Comparison of ENCODE assay signal across 8 cellular contexts in the genomic region with DNA sequence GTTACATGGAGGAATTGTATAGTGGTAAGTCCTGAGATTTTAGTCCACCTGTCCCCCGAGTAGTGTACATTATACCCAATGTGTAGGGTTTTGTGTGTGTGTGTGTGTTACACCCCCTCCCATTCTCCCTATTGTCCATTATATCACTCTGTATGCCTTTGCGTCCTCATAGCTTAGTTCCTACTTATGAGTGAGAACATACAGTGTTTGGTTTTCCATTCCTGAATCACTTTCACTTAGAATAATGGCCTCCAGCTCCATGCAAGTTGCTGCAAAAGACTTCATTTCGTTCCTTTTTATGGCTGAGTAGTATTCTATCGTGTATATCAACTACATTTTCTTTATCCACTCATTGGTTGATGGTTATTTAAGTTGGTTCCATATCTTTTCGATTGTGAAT. TPM values are rescaled to one million over a fixed set of nuclear protein-coding genes. Genes with fewer than 3 reads are reported as not detected.
DNase-seq lines count a peak whose midpoint lies in the region; ATAC-seq and TF ChIP-seq lines count a peak whose summit lies in the region.
"Had no signal": no experiment of that assay in that cellular context is flagged by ENCODE, and none has a peak within 500 bp of the region (broad histone marks: within the 10 kb centered on the region; RNA-seq: fewer than 3 reads in every experiment).

No MANE protein-coding gene starts in this region.

- peaks cover 7% of the 10 kb centered on the region; the same call in 1 of the 2 replicates for H3K4me1 ChIP-seq in PC-3 (ENCODE audit: insufficient read depth, low read length)
- H3K4me1 ChIP-seq in esophagus squamous epithelium: peaks cover 6 to 37% (median 8%) of the 10 kb centered on the region in 3 donors
- peaks cover 8% of the 10 kb centered on the region for H3K4me1 ChIP-seq in skeletal muscle satellite cell (ENCODE audit: control insufficient read depth, insufficient read depth, low read length)
- no peaks in the 10 kb centered on the region for H3K4me1 ChIP-seq in BE2C

- no TSS peak for BruUV-seq in PC-3 (replicated peaks; lab: Mats Ljungman, UMichigan)

- no peaks in the 10 kb centered on the region for H3K9me3 ChIP-seq in PC-3 (ENCODE audit: low read length)
- H3K9me3 ChIP-seq in esophagus squamous epithelium: no peaks in the 10 kb centered on the region
- H3K9me3 ChIP-seq in skeletal muscle satellite cell (replicated peaks; ENCODE audit: low read length): no peaks in the 10 kb centered on the region
- no peaks in the 10 kb centered on the region for H3K9me3 ChIP-seq in BE2C

- intact Hi-C loops in PC-3 (cut with micrococcal nuclease): no loop called here
- intact Hi-C loops in esophagus squamous epithelium (cut with DNase I): no loop called here

- TF ChIP-seq CTCF in PC-3 (conservative IDR thresholded peaks at IDR 0.05; ENCODE audit: low read depth, low read length) (no peak), esophagus squamous epithelium (IDR thresholded peaks at IDR 0.05) (no peak), BE2C (IDR thresholded peaks at IDR 0.05; ENCODE audit: low read depth, low read length) (no peak)

- H3K4me2 ChIP-seq in PC-3 (ENCODE audit: low read length) (peak overlapping the region; percentile 83), skeletal muscle satellite cell (ENCODE audit: low read length) (peak overlapping the region; percentile 71)

- no peaks in the 10 kb centered on the region for H3K9me2 ChIP-seq in PC-3 (replicated peaks; ENCODE audit: low read length)

- WGBS in esophagus squamous epithelium, 2 donors: 55% methylated on average over 5 of the region's 5 CpGs

- peak overlapping the region; percentile 67; the same call in 1 of the 2 replicates for H3K4me3 ChIP-seq in H7 (ENCODE audit: insufficient read depth, low read depth, low read length)
- H3K4me3 ChIP-seq in PC-3 (ENCODE audit: low read length): peak overlapping the region; percentile 74
- peak overlapping the region; percentile 41 to 75 (median 60) for H3K4me3 ChIP-seq in esophagus squamous epithelium
- H3K4me3 ChIP-seq in skeletal muscle satellite cell (ENCODE audit: low read length): no peak overlapping the region
- H3K4me3 ChIP-seq in BE2C (ENCODE audit: low read depth, low read length): no peak overlapping the region

- TF ChIP-seq POLR2A in esophagus squamous epithelium (IDR thresholded peaks at IDR 0.05): no peak

- H3K27ac ChIP-seq in PC-3 (ENCODE audit: low read length) (no peak overlapping the region), esophagus squamous epithelium (peak overlapping the region in 2 of 4 donors; percentile 64 to 83)

- CTCF ChIA-PET in PC-3 (lab: Charles Lee): interaction anchor here (0.6 to 0.9 kb wide), 2 partner anchors 87 to 137 kb away, joined by 4 to 7 read pairs; no protein-coding TSS in a partner anchor

- H4K20me1 ChIP-seq in PC-3 (ENCODE audit: low read length): no peaks in the 10 kb centered on the region

- no peaks in the 10 kb centered on the region for H3F3A ChIP-seq in PC-3 (ENCODE audit: low read length, unreplicated experiment)

- H3K36me3 ChIP-seq in H7 (replicated peaks; ENCODE audit: control insufficient read depth, insufficient read depth, low read length): no peaks in the 10 kb centered on the region
- no peaks in the 10 kb centered on the region for H3K36me3 ChIP-seq in PC-3 (ENCODE audit: low read depth, low read length)
- no peaks in the 10 kb centered on the region for H3K36me3 ChIP-seq in esophagus squamous epithelium
- H3K36me3 ChIP-seq in skeletal muscle satellite cell (ENCODE audit: insufficient read depth, low read length): no peaks in the 10 kb centered on the region
- H3K36me3 ChIP-seq in BE2C: no peaks in the 10 kb centered on the region

- POLR2A ChIA-PET in PC-3 (lab: Charles Lee; ENCODE audit: unreplicated experiment): no interaction called here

- ATAC-seq in PC-3 (no peak), GM19455 (IDR thresholded peaks at IDR 0.05; ENCODE audit: unreplicated experiment) (no peak)

- H3K9ac ChIP-seq in PC-3 (ENCODE audit: low read length) (peak overlapping the region; percentile 41), skeletal muscle satellite cell (ENCODE audit: low read depth, low read length) (no peak overlapping the region)

- DNase-seq in H7: no peak
- no peak for DNase-seq in PC-3
- no peak for DNase-seq in esophagus squamous epithelium (lab: John Stamatoyannopoulos, UW)
- no peak for DNase-seq in BE2C
- no peak for DNase-seq in HCEC 1CT

- peak overlapping the region; percentile 92 for H2AFZ ChIP-seq in PC-3 (ENCODE audit: low read length)

- no peaks in the 10 kb centered on the region for H3K79me2 ChIP-seq in PC-3 (ENCODE audit: low read length)

- H3K27me3 ChIP-seq in H7 (ENCODE audit: control insufficient read depth, insufficient read depth, low read length) (peaks cover 22% of the 10 kb centered on the region), PC-3 (ENCODE audit: low read length) (no peaks in the 10 kb centered on the region), esophagus squamous epithelium (peaks cover 0 to 52% (median 2%) of the 10 kb centered on the region in 4 donors), skeletal muscle satellite cell (ENCODE audit: control insufficient read depth, insufficient read depth, low read length) (peaks cover 62% of the 10 kb centered on the region), BE2C (peaks cover 24% of the 10 kb centered on the region)

RNA-seq across cellular contexts. Expression of a gene that starts 0.6 kb away (rescaled TPM):
- 1.1 and 1.9 TPM in 2 replicates for total RNA-seq in H7 (2014; rRNA removed; shearing (Covaris generic))
- 3.9 and 6.2 TPM in 2 replicates for total RNA-seq in PC-3 (2014; rRNA removed)
- total RNA-seq in esophagus squamous epithelium: 1 to 10 TPM; 2.9 to 4.0 (median 3.3) TPM
- under 0.01 TPM in 1 of 2 replicates, not detected in the other for total RNA-seq in skeletal muscle satellite cell (2012; rRNA removed)
- polyA plus RNA-seq in BE2C (2012; ENCODE audit: insufficient read depth, insufficient read length, low read depth): not detected
- total RNA-seq: lung microvascular endothelial cell had no signal

Comparison
In these comparisons a context has a peak if more than half of its experiments do, and no peak if none do; other contexts are left out.
1. H3K4me3 ChIP-seq: peak in H7 (single experiment), PC-3 (single experiment) and esophagus squamous epithelium (4 of 4); none in skeletal muscle satellite cell (single experiment) and BE2C (single experiment).